8 cellular contexts compared by ENCODE assay signal in the genomic region with DNA sequence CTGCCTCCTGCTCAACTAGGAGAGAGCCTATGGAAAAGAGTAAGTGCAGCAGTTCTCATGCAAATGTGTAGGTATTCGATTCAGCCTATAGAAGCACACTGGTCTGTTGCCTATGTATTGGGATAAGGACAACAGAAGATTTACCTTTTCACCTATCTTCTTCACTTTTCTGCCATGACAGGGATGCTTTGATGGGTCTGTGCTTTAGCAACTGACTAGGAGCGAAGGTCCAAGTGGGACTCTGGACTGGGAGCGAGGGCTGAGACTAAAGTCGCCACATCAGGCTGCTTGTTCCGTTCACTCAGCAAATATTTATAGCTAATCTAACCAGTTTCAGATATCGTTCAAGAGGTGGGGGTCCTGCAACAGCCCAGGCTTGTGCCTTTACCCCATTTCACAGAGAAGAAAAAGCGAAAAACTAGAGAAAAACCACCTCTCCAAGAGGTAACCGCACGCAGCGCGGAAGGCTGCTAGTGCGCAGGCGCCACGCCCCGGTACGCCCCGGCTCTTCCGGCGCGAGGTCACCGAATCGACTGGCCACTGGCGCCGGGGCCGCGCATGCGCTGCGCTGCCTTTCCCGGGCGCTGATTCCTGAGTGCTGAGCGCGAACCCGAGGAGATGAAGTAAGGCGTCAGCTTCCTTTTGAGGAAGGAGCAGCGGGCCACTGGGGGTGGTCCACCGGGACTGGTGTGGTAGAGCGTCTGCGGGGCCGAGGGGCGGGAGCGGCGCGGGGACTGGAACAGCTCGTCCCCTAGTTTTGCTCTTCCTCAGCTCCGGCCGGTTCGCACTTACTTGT. TPM values are rescaled to one million over a fixed set of nuclear protein-coding genes. Genes with fewer than 3 reads are reported as not detected.
DNase-seq lines count a peak whose midpoint lies in the region; ATAC-seq and TF ChIP-seq lines count a peak whose summit lies in the region.

A gene with protein sequence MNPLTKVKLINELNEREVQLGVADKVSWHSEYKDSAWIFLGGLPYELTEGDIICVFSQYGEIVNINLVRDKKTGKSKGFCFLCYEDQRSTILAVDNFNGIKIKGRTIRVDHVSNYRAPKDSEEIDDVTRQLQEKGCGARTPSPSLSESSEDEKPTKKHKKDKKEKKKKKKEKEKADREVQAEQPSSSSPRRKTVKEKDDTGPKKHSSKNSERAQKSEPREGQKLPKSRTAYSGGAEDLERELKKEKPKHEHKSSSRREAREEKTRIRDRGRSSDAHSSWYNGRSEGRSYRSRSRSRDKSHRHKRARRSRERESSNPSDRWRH (plus strand): TSS at position 573 of the 796 bp plus-strand sequence. CDS start 46 bp downstream, at position 619.

- H3K4me1 Mint-ChIP-seq in brain: no peaks in the 10 kb centered on the region

- peak; percentile 94 for ATAC-seq in GM18511 (IDR thresholded peaks at IDR 0.05; ENCODE audit: unreplicated experiment)
- ATAC-seq in HG03025 (IDR thresholded peaks at IDR 0.05; ENCODE audit: low FRiP score, unreplicated experiment): peak; percentile 92

- TF ChIP-seq CTCF in 22Rv1 (IDR thresholded peaks at IDR 0.05) (no peak), brain (conservative IDR thresholded peaks at IDR 0.05) (no peak)

- peak within 1 kb of the TSS; percentile 91 to 97 (median 96) for H3K27ac Mint-ChIP-seq in brain

- H3K9me3 Mint-ChIP-seq in brain: peaks cover 0 to 8% (median 0%) of the 10 kb centered on the region in 5 experiments

- peaks cover 7% of the 10 kb centered on the region for H3K27me3 Mint-ChIP-seq in brain

- peak within 1 kb of the TSS; percentile 87 to 99 (median 92) for H3K4me3 Mint-ChIP-seq in brain

- peaks cover 9% of the 10 kb centered on the region for H3K36me3 Mint-ChIP-seq in brain

- H3K4me3 ChIP-seq in iPS-11a (ENCODE audit: low read depth, low read length) (peak within 1 kb of the TSS; percentile 72), skeletal muscle cell (ENCODE audit: low read depth, low read length) (peak within 1 kb of the TSS; percentile 65)

- DNase-seq in NCI-H2029 treated with DMSO at 0.1 percent for 48 hours (lab: John Stamatoyannopoulos, UW) (peak; percentile 33), UCSD-AML1 (lab: John Stamatoyannopoulos, UW; ENCODE audit: unreplicated experiment) (peak; percentile 82), skeletal muscle cell (ENCODE audit: low read depth) (peak; percentile 24)

- peak within 1 kb of the TSS; percentile 59 for H3K27ac ChIP-seq in 22Rv1

RNA-seq across cellular contexts. Expression of the gene that starts here (rescaled TPM):
- polyA plus RNA-seq in brain (ENCODE audit: insufficient read depth, low read depth, low replicate concordance): 25.9 TPM

Comparison
In these comparisons a context has a peak if more than half of its experiments do, and no peak if none do; other contexts are left out.
1. Peak in every context shown above with its lines: DNase-seq, ATAC-seq, H3K4me3 ChIP-seq and H3K27ac ChIP-seq.
2. DNase-seq: peak in every context shown above with its lines; median percentile 82 in UCSD-AML1; 33 in NCI-H2029 treated with DMSO at 0.1 percent for 48 hours; 24 in skeletal muscle cell.